Comparison of ENCODE assay signal across 19 cellular contexts in genomic region chr2:106745468-106745867, GRCh38.
DNase-seq lines count a peak whose midpoint lies in the region; ATAC-seq and TF ChIP-seq lines count a peak whose summit lies in the region.
"Had no signal": no experiment of that assay in that cellular context is flagged by ENCODE, and none has a peak within 500 bp of the region (broad histone marks: within the 10 kb centered on the region; RNA-seq: fewer than 3 reads in every experiment).

No MANE protein-coding gene starts in this region.

- H3K27ac ChIP-seq in PC-3 (ENCODE audit: low read length): no peak overlapping the region

- no peaks in the 10 kb centered on the region for H3K36me3 ChIP-seq in PC-3 (ENCODE audit: low read depth, low read length)

- no peak overlapping the region for H3K4me2 ChIP-seq in PC-3 (ENCODE audit: low read length)

- ATAC-seq in PC-3 (no peak), HG02840 (IDR thresholded peaks at IDR 0.05; ENCODE audit: low FRiP score, unreplicated experiment) (no peak), HG03521 (IDR thresholded peaks at IDR 0.05; ENCODE audit: unreplicated experiment) (no peak)
- ATAC-seq: GM12878, HCT116, mucosa of descending colon had no signal

- H4K20me1 ChIP-seq in PC-3 (ENCODE audit: low read length): no peaks in the 10 kb centered on the region

- BruUV-seq in PC-3 (replicated peaks; lab: Mats Ljungman, UMichigan): no TSS peak

- no peaks in the 10 kb centered on the region for H3K79me2 ChIP-seq in PC-3 (ENCODE audit: low read length)

- CTCF ChIA-PET in PC-3 (lab: Charles Lee): no interaction called here

- POLR2A ChIA-PET in PC-3 (lab: Charles Lee; ENCODE audit: unreplicated experiment): no interaction called here

- H3K9me2 ChIP-seq in PC-3 (replicated peaks; ENCODE audit: low read length): no peaks in the 10 kb centered on the region

- no peak overlapping the region for H3K9ac ChIP-seq in PC-3 (ENCODE audit: low read length)

- no peak for TF ChIP-seq CTCF in PC-3 (conservative IDR thresholded peaks at IDR 0.05; ENCODE audit: low read depth, low read length)

- no peak overlapping the region for H2AFZ ChIP-seq in PC-3 (ENCODE audit: low read length)

- H3F3A ChIP-seq in PC-3 (ENCODE audit: low read length, unreplicated experiment): no peaks in the 10 kb centered on the region

- no peaks in the 10 kb centered on the region for H3K9me3 ChIP-seq in PC-3 (ENCODE audit: low read length)
- H3K9me3 ChIP-seq: mucosa of descending colon had no signal

- DNase-seq in GDM1 (lab: John Stamatoyannopoulos, UW): peak; percentile 9
- DNase-seq in NCI-H2081 treated with DMSO at 0.1 percent for 48 hours (lab: John Stamatoyannopoulos, UW): peak; percentile 55
- peak; percentile 45 for DNase-seq in PC-3
- peak; percentile 7 for DNase-seq in medulla oblongata (ENCODE audit: extremely low spot score)
- no peak for DNase-seq in AML-193 (lab: John Stamatoyannopoulos, UW)
- DNase-seq: activated CD4-positive, alpha-beta T cell treated with anti-CD3 and anti-CD28 coated beads, Interleukin-2, amount 10 ng/mL, durations not matched to agents 7 days and 5 days; activated naive CD4-positive, alpha-beta T cell treated with anti-CD3 and anti-CD28 coated beads, Interleukin-2, amount 10 ng/mL, durations not matched to agents 7 days and 5 days; activated T-cell treated with anti-CD3 and anti-CD28 coated beads for 4 hours; effector CD8-positive, alpha-beta T cell; hippocampal formation; mucosa of descending colon; NK-92 treated with Interleukin-12 subunit alpha and Interleukin-12 subunit beta, amount 100 ng/mL, for 24 hours; stimulated activated CD4-positive, alpha-beta T cell treated with anti-CD3 and anti-CD28 coated beads, Interleukin-4, amount 100 ng/mL, for 1 hour; stimulated activated CD8-positive, alpha-beta memory T cell treated with anti-CD3 and anti-CD28 coated beads, Interleukin-4, amount 100 ng/mL, for 48 hours; T1000 had no signal

- intact Hi-C loops in PC-3 (cut with micrococcal nuclease): no loop called here

- H3K4me1 ChIP-seq in PC-3 (ENCODE audit: insufficient read depth, low read length): no peaks in the 10 kb centered on the region

- H3K27me3 ChIP-seq in PC-3 (ENCODE audit: low read length): peaks cover 24% of the 10 kb centered on the region; the same call in 1 of the 2 replicates

- no peak overlapping the region for H3K4me3 ChIP-seq in PC-3 (ENCODE audit: low read length)
- H3K4me3 ChIP-seq: GM12878, mucosa of descending colon had no signal

Comparison
In these comparisons a context has a peak if more than half of its experiments do, and no peak if none do; other contexts are left out.
1. DNase-seq: peak in GDM1 (single experiment), NCI-H2081 treated with DMSO at 0.1 percent for 48 hours (single experiment), PC-3 (single experiment) and medulla oblongata (single experiment); none in AML-193 (0 of 2).